In the genomic region with DNA sequence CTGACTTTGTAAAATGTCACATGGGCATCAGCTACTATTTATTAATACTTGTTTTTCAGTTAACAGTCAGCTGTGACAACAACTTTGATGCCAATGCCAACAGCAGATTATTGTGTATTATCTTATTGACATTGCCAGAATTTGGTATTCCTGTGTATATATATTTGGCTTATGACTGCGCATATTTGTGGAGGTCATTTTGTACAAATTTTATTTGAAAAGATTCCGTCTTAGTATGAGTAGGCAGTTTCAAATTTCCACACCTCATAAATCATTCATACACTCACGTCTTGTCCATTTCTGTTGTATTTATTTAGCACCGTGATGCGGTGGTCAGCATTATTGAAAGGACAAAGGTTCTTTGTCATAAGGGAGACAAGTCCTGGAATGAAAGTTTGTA, we compare ENCODE assay signal across 13 cellular contexts.
"Had no signal": no experiment of that assay in that cellular context is flagged by ENCODE, and none has a peak within 500 bp of the region (broad histone marks: within the 10 kb centered on the region; RNA-seq: fewer than 3 reads in every experiment).

No MANE protein-coding gene starts in this region.

- DNase-seq: activated CD4-positive, alpha-beta memory T cell treated with anti-CD3 and anti-CD28 coated beads, Interleukin-2, amount 10 ng/mL, durations not matched to agents 7 days and 5 days; activated CD4-positive, alpha-beta T cell treated with anti-CD3 and anti-CD28 coated beads for 48 hours; activated CD4-positive, CD25-positive, alpha-beta regulatory T cell; activated CD8-positive, alpha-beta memory T cell treated with anti-CD3 and anti-CD28 coated beads, Interleukin-2, amount 10 ng/mL, durations not matched to agents 7 days and 5 days; activated naive CD4-positive, alpha-beta T cell treated with anti-CD3 and anti-CD28 coated beads for 36 hours; brain microvascular endothelial cell; head of caudate nucleus; stimulated activated CD4-positive, alpha-beta T cell treated with anti-CD3 and anti-CD28 coated beads, Interleukin-4, amount 100 ng/mL, for 4 hours; upper lobe of left lung had no signal

- H3K27ac ChIP-seq: brain microvascular endothelial cell, coronary artery, parathyroid adenoma, thoracic aorta, upper lobe of left lung had no signal

- H3K4me3 ChIP-seq: coronary artery, lung, thoracic aorta, upper lobe of left lung had no signal
